In genomic region chr15:63509933-63510547, GRCh38 we compare ENCODE assay signal across 9 cellular contexts. TPM values are rescaled to one million over a fixed set of nuclear protein-coding genes. Genes with fewer than 3 reads are reported as not detected.
DNase-seq lines count a peak whose midpoint lies in the region; ATAC-seq and TF ChIP-seq lines count a peak whose summit lies in the region.
"Had no signal": no experiment of that assay in that cellular context is flagged by ENCODE, and none has a peak within 500 bp of the region (broad histone marks: within the 10 kb centered on the region; RNA-seq: fewer than 3 reads in every experiment).

No MANE protein-coding gene starts in this region.

- H3K4me1 Mint-ChIP-seq in T-helper 1 cell treated with Interleukin-12 subunit alpha and Interleukin-12 subunit beta and Interleukin-4 antibody, amounts not matched to agents 30 μg/mL and 1 μg/mL, for 36 hours (ENCODE audit: low read depth), result peaks cover 64% of the 10 kb centered on the region
- peaks cover 88% of the 10 kb centered on the region for H3K4me1 Mint-ChIP-seq in activated B cell treated with CpG ODN at 0.5 μM for 24 hours
- H3K4me1 Mint-ChIP-seq in stimulated activated memory B cell treated with anti-CD40 and anti-IgM and Interleukin-4, amounts not matched to agents 10 μg/mL and 1 μg/mL and 100 μg/mL, for 72 hours, result peaks cover 85% of the 10 kb centered on the region

- peak overlapping the region in 2 of 4 donors; percentile 10 to 15 for H3K27ac ChIP-seq in tibial nerve

- no peak for DNase-seq in T-helper 1 cell
- DNase-seq in activated B cell treated with CpG ODN at 0.5 μM for 24 hours, result no peak
- DNase-seq in fibroblast of gingiva (ENCODE audit: low read depth), result peak; percentile 65
- no peak for DNase-seq in stimulated activated CD4-positive, alpha-beta T cell treated with anti-CD3 and anti-CD28 coated beads, Interleukin-4, amount 100 ng/mL, for 24 hours
- DNase-seq in tibial nerve (ENCODE audit: low spot score in 2 of 2), result no peak
- no peak for DNase-seq in DMS53 treated with DMSO at 0.1 percent for 48 hours (lab: John Stamatoyannopoulos, UW; ENCODE audit: unreplicated experiment)
- DNase-seq: NCI-H345 had no signal

- POLR2A ChIA-PET in activated B cell treated with CpG ODN at 0.5 μM for 24 hours (lab: Charles Lee), result interaction anchor here (0.5 to 2.0 kb wide), 5 partner anchors 8 to 82 kb away, joined by 3 to 9 read pairs (median 5); no protein-coding TSS in a partner anchor

- H3K36me3 ChIP-seq in tibial nerve, result no peaks in the 10 kb centered on the region

- H3K27me3 ChIP-seq in tibial nerve, result no peaks in the 10 kb centered on the region

- CTCF ChIA-PET in activated B cell treated with CpG ODN at 0.5 μM for 24 hours (lab: Charles Lee), result interaction anchor here (1.0 to 1.8 kb wide), 5 partner anchors 22 to 43 kb away, joined by 3 to 12 read pairs (median 4); no protein-coding TSS in a partner anchor

- no peak for TF ChIP-seq EP300 in tibial nerve (IDR thresholded peaks at IDR 0.05)

- TF ChIP-seq POLR2A in tibial nerve (IDR thresholded peaks at IDR 0.05), result no peak

- TF ChIP-seq CTCF in activated B cell treated with CpG ODN at 0.5 μM for 24 hours (IDR thresholded peaks at IDR 0.05) (no peak), tibial nerve (IDR thresholded peaks at IDR 0.05) (no peak)

- H3K4me3 Mint-ChIP-seq in T-helper 1 cell treated with Interleukin-12 subunit alpha and Interleukin-12 subunit beta and Interleukin-4 antibody, amounts not matched to agents 30 μg/mL and 1 μg/mL, for 36 hours, result peak overlapping the region; percentile 30
- H3K4me3 Mint-ChIP-seq in activated B cell treated with CpG ODN at 0.5 μM for 24 hours, result peak overlapping the region; percentile 25
- peak overlapping the region; percentile 12 for H3K4me3 Mint-ChIP-seq in stimulated activated memory B cell treated with anti-CD40 and anti-IgM and Interleukin-4, amounts not matched to agents 10 μg/mL and 1 μg/mL and 100 μg/mL, for 72 hours

- intact Hi-C loops in activated B cell treated with CpG ODN at 0.5 μM for 24 hours (cut with micrococcal nuclease), result loop anchor here (2.0 to 10.0 kb wide), 3 partner anchors 21 to 385 kb away; partner anchors contain the start of gene LACTB

- H3K4me1 ChIP-seq in tibial nerve, result peaks cover 0 to 69% (median 62%) of the 10 kb centered on the region in 4 donors

- ATAC-seq in activated B cell treated with CpG ODN at 0.5 μM for 24 hours (ENCODE audit: low read depth), result no peak
- ATAC-seq in stimulated activated memory B cell treated with anti-CD40 and anti-IgM and Interleukin-4, amounts not matched to agents 10 μg/mL and 1 μg/mL and 100 μg/mL, for 72 hours, result no peak

- no peaks in the 10 kb centered on the region for H3K9me3 ChIP-seq in tibial nerve

- H3K27me3 Mint-ChIP-seq in T-helper 1 cell treated with Interleukin-12 subunit alpha and Interleukin-12 subunit beta and Interleukin-4 antibody, amounts not matched to agents 30 μg/mL and 1 μg/mL, for 36 hours (ENCODE audit: low read depth), result no peaks in the 10 kb centered on the region
- no peaks in the 10 kb centered on the region for H3K27me3 Mint-ChIP-seq in activated B cell treated with CpG ODN at 0.5 μM for 24 hours
- no peaks in the 10 kb centered on the region for H3K27me3 Mint-ChIP-seq in stimulated activated memory B cell treated with anti-CD40 and anti-IgM and Interleukin-4, amounts not matched to agents 10 μg/mL and 1 μg/mL and 100 μg/mL, for 72 hours

- peaks cover 3% of the 10 kb centered on the region for H3K36me3 Mint-ChIP-seq in T-helper 1 cell treated with Interleukin-12 subunit alpha and Interleukin-12 subunit beta and Interleukin-4 antibody, amounts not matched to agents 30 μg/mL and 1 μg/mL, for 36 hours (ENCODE audit: low read depth)
- peaks cover 4% of the 10 kb centered on the region for H3K36me3 Mint-ChIP-seq in activated B cell treated with CpG ODN at 0.5 μM for 24 hours (ENCODE audit: low read depth)
- H3K36me3 Mint-ChIP-seq in stimulated activated memory B cell treated with anti-CD40 and anti-IgM and Interleukin-4, amounts not matched to agents 10 μg/mL and 1 μg/mL and 100 μg/mL, for 72 hours, result peaks cover 4% of the 10 kb centered on the region

- H3K4me3 ChIP-seq in tibial nerve, result no peak overlapping the region

- H3K27ac Mint-ChIP-seq in T-helper 1 cell treated with Interleukin-12 subunit alpha and Interleukin-12 subunit beta and Interleukin-4 antibody, amounts not matched to agents 30 μg/mL and 1 μg/mL, for 36 hours, result peak overlapping the region; percentile 69
- H3K27ac Mint-ChIP-seq in activated B cell treated with CpG ODN at 0.5 μM for 24 hours, result peak overlapping the region; percentile 82
- peak overlapping the region; percentile 82 for H3K27ac Mint-ChIP-seq in stimulated activated memory B cell treated with anti-CD40 and anti-IgM and Interleukin-4, amounts not matched to agents 10 μg/mL and 1 μg/mL and 100 μg/mL, for 72 hours

- WGBS in tibial nerve, 2 donors, result 31% methylated on average over 4 of the region's 4 CpGs

- H3K9me3 Mint-ChIP-seq in T-helper 1 cell treated with Interleukin-12 subunit alpha and Interleukin-12 subunit beta and Interleukin-4 antibody, amounts not matched to agents 30 μg/mL and 1 μg/mL, for 36 hours, result no peaks in the 10 kb centered on the region
- H3K9me3 Mint-ChIP-seq in activated B cell treated with CpG ODN at 0.5 μM for 24 hours, result no peaks in the 10 kb centered on the region
- H3K9me3 Mint-ChIP-seq in stimulated activated memory B cell treated with anti-CD40 and anti-IgM and Interleukin-4, amounts not matched to agents 10 μg/mL and 1 μg/mL and 100 μg/mL, for 72 hours, result no peaks in the 10 kb centered on the region

RNA-seq across cellular contexts. Expression of gene USP3, which starts 5.6 kb away (rescaled TPM):
- 92.7 and 110 TPM in 2 replicates for total RNA-seq in activated B cell treated with CpG ODN at 0.5 μM for 24 hours
- 10 to 100 TPM; 32.8 to 47.3 (median 38.3) TPM for total RNA-seq in tibial nerve
